In genomic region chr7:156092307-156092706, GRCh38 we compare ENCODE assay signal across 20 cellular contexts.
DNase-seq lines count a peak whose midpoint lies in the region; ATAC-seq and TF ChIP-seq lines count a peak whose summit lies in the region.
"Had no signal": no experiment of that assay in that cellular context is flagged by ENCODE, and none has a peak within 500 bp of the region (broad histone marks: within the 10 kb centered on the region; RNA-seq: fewer than 3 reads in every experiment).

No MANE protein-coding gene starts in this region.

- H3K4me2 ChIP-seq in BLaER1 treated with 17β-estradiol and CSF1 and Interleukin-3, amounts not matched to agents 10 nM and 100 nM, result peak overlapping the region in 7 of 11 experiments; percentile 20 to 68 (median 61); a peak in 10 of 22 replicates

- ATAC-seq in HG03196 (IDR thresholded peaks at IDR 0.05; ENCODE audit: unreplicated experiment) (no peak), mucosa of descending colon (no peak)
- ATAC-seq: GM12878 had no signal

- no peak overlapping the region for H3K9ac ChIP-seq in BLaER1 treated with 17β-estradiol and CSF1 and Interleukin-3, amounts not matched to agents 10 nM and 100 nM

- no peaks in the 10 kb centered on the region for H3K36me3 ChIP-seq in BLaER1 treated with 17β-estradiol and CSF1 and Interleukin-3, amounts not matched to agents 10 nM and 100 nM
- H3K36me3 ChIP-seq in mucosa of descending colon (ENCODE audit: low read depth), result no peaks in the 10 kb centered on the region
- H3K36me3 ChIP-seq: BE2C had no signal

- H3K9me3 ChIP-seq in BLaER1 treated with 17β-estradiol and CSF1 and Interleukin-3, amounts not matched to agents 10 nM and 100 nM (replicated peaks in 1 of 11), result peaks cover 0 to 10% (median 0%) of the 10 kb centered on the region in 11 experiments; a peak in 5 of 22 replicates
- no peaks in the 10 kb centered on the region for H3K9me3 ChIP-seq in mucosa of descending colon
- H3K9me3 ChIP-seq: BE2C had no signal

- no peak overlapping the region for H3K27ac ChIP-seq in BLaER1 treated with 17β-estradiol and CSF1 and Interleukin-3, amounts not matched to agents 10 nM and 100 nM

- peaks cover 0 to 44% (median 34%) of the 10 kb centered on the region in 10 experiments; a peak in 16 of 20 replicates for H3K4me1 ChIP-seq in BLaER1 treated with 17β-estradiol and CSF1 and Interleukin-3, amounts not matched to agents 10 nM and 100 nM
- H3K4me1 ChIP-seq in mucosa of descending colon (ENCODE audit: low read depth), result no peaks in the 10 kb centered on the region
- H3K4me1 ChIP-seq: BE2C had no signal

- H3K27me3 ChIP-seq in BLaER1 treated with 17β-estradiol and CSF1 and Interleukin-3, amounts not matched to agents 10 nM and 100 nM, result no peaks in the 10 kb centered on the region

- no peak for TF ChIP-seq CTCF in mucosa of descending colon (IDR thresholded peaks at IDR 0.05)

- H3K4me3 ChIP-seq in BLaER1 treated with 17β-estradiol and CSF1 and Interleukin-3, amounts not matched to agents 10 nM and 100 nM, result no peak overlapping the region
- no peak overlapping the region for H3K4me3 ChIP-seq in mucosa of descending colon
- H3K4me3 ChIP-seq: GM12878 had no signal

- intact Hi-C loops in mucosa of descending colon (cut with DNase I, micrococcal nuclease), result no loop called here

- H4K20me1 ChIP-seq in BLaER1 treated with 17β-estradiol and CSF1 and Interleukin-3, amounts not matched to agents 10 nM and 100 nM, result no peaks in the 10 kb centered on the region; a peak in 1 of 22 replicates

- DNase-seq in mesenteric fat pad (ENCODE audit: low spot score), result peak; percentile 59
- DNase-seq in mucosa of descending colon, result no peak
- no peak for DNase-seq in NK-92 treated with Interleukin-12 subunit alpha and Interleukin-12 subunit beta, amount 100 ng/mL, for 24 hours (lab: John Stamatoyannopoulos, UW)
- DNase-seq: 8988T; ACHN; BE2C; C1 segment of cervical spinal cord; CD4-positive, alpha-beta memory T cell; CD4-positive, CD25-positive, alpha-beta regulatory T cell; CD8-positive, alpha-beta memory T cell; COR-L47; DMS 273 treated with DMSO at 0.1 percent for 48 hours; DMS153; DMS53; DMS79; EL; GDM1 had no signal
